ENCODE assay signal across 11 cellular contexts in the genomic region with DNA sequence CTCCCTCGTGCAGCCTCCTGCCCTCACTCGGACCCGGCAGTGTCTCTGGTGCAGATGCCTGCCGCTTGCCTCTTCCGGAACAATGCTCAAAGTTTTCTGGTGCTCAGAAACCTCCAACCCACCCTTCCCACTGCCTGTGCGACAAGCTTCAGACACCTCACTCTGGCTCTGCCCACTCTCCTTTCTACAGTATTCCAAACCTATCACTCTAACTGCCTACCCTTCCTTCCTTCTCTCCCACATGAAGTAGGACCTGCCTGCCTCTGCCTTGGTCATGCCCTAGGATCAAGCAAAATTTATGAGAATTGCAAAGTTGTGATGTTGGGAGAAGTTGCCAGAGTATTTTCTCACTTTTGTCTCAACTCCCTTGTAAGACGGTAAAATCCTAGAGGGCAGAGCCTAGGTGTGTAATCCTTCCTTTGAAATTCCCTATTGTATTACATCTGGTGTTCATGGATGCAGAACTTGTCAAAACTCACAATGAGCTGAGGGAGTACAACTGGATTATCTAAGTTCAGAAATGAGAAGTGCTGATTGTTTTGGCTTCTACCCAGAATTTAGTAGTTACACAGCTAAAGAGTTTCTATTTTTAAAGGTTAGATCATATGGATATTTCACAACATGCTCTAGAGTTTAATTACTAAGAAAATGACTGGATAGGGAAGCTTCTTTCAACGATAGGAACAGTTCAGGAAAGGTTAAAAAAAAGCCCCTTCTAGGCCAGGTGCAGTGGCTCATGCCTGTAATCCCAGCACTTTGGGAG. TPM values are rescaled to one million over a fixed set of nuclear protein-coding genes. Genes with fewer than 3 reads are reported as not detected.
A peak's percentile ranks its signal among the peaks of the same experiment; 100 is the strongest.
DNase-seq lines count a peak whose midpoint lies in the region; ATAC-seq lines count a peak whose summit lies in the region.
"Had no signal": no experiment of that assay in that cellular context is flagged by ENCODE, and none has a peak within 500 bp of the region (broad histone marks: within the 10 kb centered on the region; RNA-seq: fewer than 3 reads in every experiment).

No MANE protein-coding gene starts in this region.

- no peaks in the 10 kb centered on the region for H3K9me3 Mint-ChIP-seq in IgD-negative memory B cell

- DNase-seq in AML-193 (lab: John Stamatoyannopoulos, UW) (peak; percentile 50 to 66), adipocyte (ENCODE audit: low read depth) (peak; percentile 48), left lobe of liver (ENCODE audit: low spot score) (no peak), sciatic nerve (ENCODE audit: low spot score) (no peak), T-helper 9 cell (no peak), DMS79 (lab: John Stamatoyannopoulos, UW) (no peak)
- DNase-seq: gastrocnemius medialis, midbrain, NCI-H446 had no signal

- H3K27ac Mint-ChIP-seq in IgD-negative memory B cell: peak overlapping the region; percentile 37 to 45 (median 41)

- ATAC-seq in left lobe of liver (peak; percentile 44), HG02852 (IDR thresholded peaks at IDR 0.05; ENCODE audit: unreplicated experiment) (no peak), sciatic nerve (no peak)

- H3K9me3 ChIP-seq in adipocyte (ENCODE audit: control insufficient read depth, low read length): no peaks in the 10 kb centered on the region
- H3K9me3 ChIP-seq: gastrocnemius medialis had no signal

- no peak overlapping the region for H3K9ac ChIP-seq in adipocyte (ENCODE audit: low read length)

- no peak overlapping the region for H3K4me3 ChIP-seq in adipocyte (ENCODE audit: low read length)
- H3K4me3 ChIP-seq: gastrocnemius medialis had no signal

- H3K27me3 ChIP-seq in adipocyte (replicated peaks; ENCODE audit: control insufficient read depth, insufficient read depth, low read length): no peaks in the 10 kb centered on the region
- H3K27me3 ChIP-seq: gastrocnemius medialis had no signal

- peak overlapping the region in 1 of 4 donors; percentile 28 for H3K4me3 Mint-ChIP-seq in IgD-negative memory B cell

- intact Hi-C loops in sciatic nerve (cut with DNase I): no loop called here

- no peaks in the 10 kb centered on the region for H3K27me3 Mint-ChIP-seq in IgD-negative memory B cell

- H3K4me1 Mint-ChIP-seq in IgD-negative memory B cell: peaks cover 28 to 44% (median 37%) of the 10 kb centered on the region in 3 donors

- H3K4me1 ChIP-seq in adipocyte (ENCODE audit: control insufficient read depth, insufficient read depth, low read length): peaks cover 50% of the 10 kb centered on the region

- H3K36me3 ChIP-seq in adipocyte (ENCODE audit: control insufficient read depth, insufficient read depth, low read length, severe bottlenecking): peaks cover 4% of the 10 kb centered on the region
- H3K36me3 ChIP-seq: gastrocnemius medialis had no signal

- peaks cover 3% of the 10 kb centered on the region for H3K36me3 Mint-ChIP-seq in IgD-negative memory B cell

RNA-seq across cellular contexts. Expression of a gene that starts 7.2 kb away (rescaled TPM):
- 10.7 TPM for polyA plus RNA-seq in IgD-negative memory B cell
- total RNA-seq in left lobe of liver (13.3 TPM), sciatic nerve (77.3 TPM)

Comparison
In these comparisons a context has a peak if more than half of its experiments do, and no peak if none do; other contexts are left out.
1. DNase-seq: peak in AML-193 (2 of 2) and adipocyte (single experiment); none in left lobe of liver (single experiment), sciatic nerve (single experiment), T-helper 9 cell (single experiment) and DMS79 (single experiment).